In genomic region chr6:41367700-41368099, GRCh38 we compare ENCODE assay signal across 7 cellular contexts. TPM values are rescaled to one million over a fixed set of nuclear protein-coding genes. Genes with fewer than 3 reads are reported as not detected.
DNase-seq lines count a peak whose midpoint lies in the region; ATAC-seq and TF ChIP-seq lines count a peak whose summit lies in the region.

No MANE protein-coding gene starts in this region.

- H3F3A ChIP-seq in SU-DHL-6 (ENCODE audit: insufficient read depth) = no peaks in the 10 kb centered on the region

- H3K79me1 ChIP-seq in trophoblast cell (ENCODE audit: low read length) = peaks cover 2% of the 10 kb centered on the region

- no peak overlapping the region for H2BK120ac ChIP-seq in trophoblast cell (ENCODE audit: insufficient read depth, low read length, poor library complexity)

- H3K9ac ChIP-seq in SU-DHL-6 (ENCODE audit: low read length) (no peak overlapping the region), trophoblast cell (ENCODE audit: low read length) (no peak overlapping the region)

- H2AK5ac ChIP-seq in trophoblast cell (ENCODE audit: low read length) = no peak overlapping the region

- no peak overlapping the region for H3K23ac ChIP-seq in trophoblast cell (ENCODE audit: low read length)

- H2BK12ac ChIP-seq in trophoblast cell (ENCODE audit: low read length) = no peak overlapping the region

- H3K9me3 ChIP-seq in SU-DHL-6 (ENCODE audit: insufficient read depth, low read length) = no peaks in the 10 kb centered on the region
- H3K9me3 ChIP-seq in trophoblast cell (ENCODE audit: insufficient read depth, low read depth, low read length) = peaks cover under 1% of the 10 kb centered on the region

- H3K4me2 ChIP-seq in SU-DHL-6 (ENCODE audit: low read depth, low read length, poor library complexity, severe bottlenecking) (no peak overlapping the region), trophoblast cell (ENCODE audit: low read length) (no peak overlapping the region)

- H3K36me3 ChIP-seq in SU-DHL-6 (ENCODE audit: low read length) (no peaks in the 10 kb centered on the region), trophoblast cell (ENCODE audit: control insufficient read depth in 1 of 2, insufficient read depth in 2 of 2, low read length in 2 of 2) (no peaks in the 10 kb centered on the region)

- WGBS in trophoblast cell (ENCODE audit: extremely low coverage, insufficient coverage, insufficient read length) = no CpG with 5 or more reads among the region's 2 CpGs

- H3K27me3 ChIP-seq in SU-DHL-6 (ENCODE audit: low read length) = 0 out of 2 replicates have a peak, but pooled peaks cover 2% of the 10 kb centered on the region
- H3K27me3 ChIP-seq in foreskin keratinocyte = peaks cover 67% of the 10 kb centered on the region
- peaks cover 7% of the 10 kb centered on the region for H3K27me3 ChIP-seq in trophoblast cell (ENCODE audit: insufficient read depth, low read length)

- ATAC-seq in foreskin keratinocyte = peak; percentile 65
- no peak for ATAC-seq in HG02759 (IDR thresholded peaks at IDR 0.05; ENCODE audit: unreplicated experiment)

- no peaks in the 10 kb centered on the region for H3K9me2 ChIP-seq in SU-DHL-6 (replicated peaks; ENCODE audit: insufficient read depth, low read length)

- no peaks in the 10 kb centered on the region for H3K4me1 ChIP-seq in foreskin keratinocyte
- H3K4me1 ChIP-seq in trophoblast cell (ENCODE audit: control insufficient read depth in 1 of 2, insufficient read depth in 2 of 2, low read length in 2 of 2) = peaks cover 19 to 22% of the 10 kb centered on the region in 2 experiments

- no peak overlapping the region for H3K4ac ChIP-seq in trophoblast cell (ENCODE audit: low read depth, low read length)

- no peak overlapping the region for H4K12ac ChIP-seq in trophoblast cell (ENCODE audit: low read depth, low read length)

- no peaks in the 10 kb centered on the region for H3K79me2 ChIP-seq in SU-DHL-6 (ENCODE audit: insufficient read depth, low read length)
- H3K79me2 ChIP-seq in trophoblast cell (ENCODE audit: control insufficient read depth, insufficient read depth, low read length, poor library complexity) = no peaks in the 10 kb centered on the region

- H3K27ac ChIP-seq in SU-DHL-6 (ENCODE audit: low read depth, low read length) (no peak overlapping the region), foreskin keratinocyte (no peak overlapping the region), trophoblast cell (ENCODE audit: low read depth, low read length) (no peak overlapping the region)

- H3K18ac ChIP-seq in trophoblast cell (ENCODE audit: low read length) = no peak overlapping the region

- H4K20me1 ChIP-seq in SU-DHL-6 (ENCODE audit: low read depth, low read length) = no peaks in the 10 kb centered on the region

- H2BK5ac ChIP-seq in trophoblast cell (ENCODE audit: low read depth, low read length, poor library complexity) = no peak overlapping the region

- H4K91ac ChIP-seq in trophoblast cell (ENCODE audit: low read depth, low read length) = no peak overlapping the region

- H3K4me3 ChIP-seq in GM12875 (ENCODE audit: low read depth, low read length) = no peak overlapping the region
- no peak overlapping the region for H3K4me3 ChIP-seq in SU-DHL-6 (ENCODE audit: insufficient read depth, low read length, poor library complexity, severe bottlenecking)
- H3K4me3 ChIP-seq in trophoblast cell (ENCODE audit: low read depth, low read length) = no peak overlapping the region

- H3K14ac ChIP-seq in trophoblast cell (ENCODE audit: low read length) = no peak overlapping the region

- TF ChIP-seq CTCF in GM12875 (IDR thresholded peaks at IDR 0.05; ENCODE audit: borderline replicate concordance, insufficient read depth, low read depth, low read length) (peak; percentile 48; the same call in 1 of the 2 replicates), SU-DHL-6 (IDR thresholded peaks at IDR 0.05; ENCODE audit: insufficient read depth, low read length, poor library complexity, severe bottlenecking) (peak; percentile 39), foreskin keratinocyte (conservative IDR thresholded peaks at IDR 0.05) (peak; percentile 72)

- no peak overlapping the region for H4K8ac ChIP-seq in trophoblast cell (ENCODE audit: low read depth, low read length)

- H2AFZ ChIP-seq in SU-DHL-6 (ENCODE audit: low read depth, low read length, severe bottlenecking) (no peak overlapping the region), trophoblast cell (ENCODE audit: insufficient read depth, low read length, poor library complexity) (no peak overlapping the region)

- peak; percentile 50 for DNase-seq in NCI-H1694 treated with DMSO at 0.1 percent for 48 hours (lab: John Stamatoyannopoulos, UW)
- peak in 1 of 2 donors; percentile 24 for DNase-seq in foreskin keratinocyte
- peak; percentile 29 to 44 for DNase-seq in trophoblast cell
- DNase-seq in T-helper 9 cell = no peak

RNA-seq across cellular contexts. Expression of gene NCR2, which starts 32.3 kb away (rescaled TPM):
- not detected in 2 replicates for total RNA-seq in foreskin keratinocyte
- not detected in 2 replicates for polyA plus RNA-seq in foreskin keratinocyte
- not detected in 2 replicates for polyA plus RNA-seq in trophoblast cell (2013)
